Comparison of ENCODE assay signal across 19 cellular contexts in the genomic region with DNA sequence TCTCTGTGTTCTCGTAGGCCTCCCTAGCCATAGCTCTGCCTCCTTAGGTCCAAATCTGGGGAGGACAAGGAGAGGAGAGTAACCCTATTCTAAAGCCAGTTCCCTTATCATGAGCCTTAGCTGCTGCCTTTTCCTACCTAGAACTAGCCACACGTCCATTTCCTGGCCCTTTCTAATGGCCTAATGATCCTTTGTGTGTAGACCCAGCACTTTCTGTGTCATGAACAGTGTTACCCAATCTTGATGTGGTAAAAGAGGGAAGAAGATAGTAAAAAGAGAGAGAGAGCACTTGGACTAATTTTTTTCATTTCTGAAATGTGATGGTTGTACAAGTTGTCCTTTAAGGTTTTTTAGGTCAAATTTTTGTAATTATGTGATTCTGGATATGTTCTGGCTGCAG. TPM values are rescaled to one million over a fixed set of nuclear protein-coding genes. Genes with fewer than 3 reads are reported as not detected.
A peak's percentile ranks its signal among the peaks of the same experiment; 100 is the strongest.
DNase-seq lines count a peak whose midpoint lies in the region; ATAC-seq and TF ChIP-seq lines count a peak whose summit lies in the region.
"Had no signal": no experiment of that assay in that cellular context is flagged by ENCODE, and none has a peak within 500 bp of the region (broad histone marks: within the 10 kb centered on the region; RNA-seq: fewer than 3 reads in every experiment).

No MANE protein-coding gene starts in this region.

- 77 to 84% methylated on average over 2 of the region's 2 CpGs for WGBS in esophagus squamous epithelium, 2 donors
- 70 to 81% (median 77%) methylated on average over 2 of the region's 2 CpGs for WGBS in stomach, 5 donors

- POLR2A ChIA-PET in Panc1 (lab: Charles Lee), result interaction anchor here (0.7 kb wide), 1 partner anchor 259 kb away, joined by 3 read pairs; the partner anchor contains the start of gene TOP2A

- H3K9me3 ChIP-seq in Panc1 (ENCODE audit: control insufficient read depth, insufficient read depth, low read depth, low read length) (no peaks in the 10 kb centered on the region), esophagus squamous epithelium (no peaks in the 10 kb centered on the region), stomach (no peaks in the 10 kb centered on the region)
- H3K9me3 ChIP-seq: HAP-1 had no signal

- peaks cover 2% of the 10 kb centered on the region for H3K4me1 Mint-ChIP-seq in activated naive CD4-positive, alpha-beta T cell treated with anti-CD3 and anti-CD28 coated beads, Interleukin-2, amount 10 ng/mL, durations not matched to agents 7 days and 5 days
- H3K4me1 Mint-ChIP-seq in Calu3 (ENCODE audit: low read depth, unreplicated experiment), result no peaks in the 10 kb centered on the region

- H3K27me3 ChIP-seq in Panc1 (ENCODE audit: control insufficient read depth, insufficient read depth, low read length) (no peaks in the 10 kb centered on the region), esophagus squamous epithelium (no peaks in the 10 kb centered on the region), stomach (no peaks in the 10 kb centered on the region)

- in situ Hi-C loops in Panc1 (cut with HindIII; ENCODE audit: low pct_unique_long_range_greater_than_20kb, low sequenced_read_pairs), result no loop called here

- TF ChIP-seq CTCF in Panc1 (IDR thresholded peaks at IDR 0.05), result no peak
- TF ChIP-seq CTCF in esophagus squamous epithelium (IDR thresholded peaks at IDR 0.05), result no peak
- TF ChIP-seq CTCF in stomach (IDR thresholded peaks at IDR 0.05), result no peak
- no peak for TF ChIP-seq CTCF in Calu3 (IDR thresholded peaks at IDR 0.05; ENCODE audit: unreplicated experiment)

- H3K4me1 ChIP-seq in Panc1 (ENCODE audit: control insufficient read depth, insufficient read depth, low read length) (no peaks in the 10 kb centered on the region), esophagus squamous epithelium (peaks cover 0 to 14% (median 7%) of the 10 kb centered on the region in 3 donors), stomach (peaks cover 0 to 36% (median 17%) of the 10 kb centered on the region in 4 donors)
- H3K4me1 ChIP-seq: HAP-1 had no signal

- H3K27ac ChIP-seq in Panc1 (ENCODE audit: low read length), result no peak overlapping the region
- H3K27ac ChIP-seq in esophagus squamous epithelium, result peak overlapping the region in 3 of 4 donors; percentile 27 to 50 (median 40)
- peak overlapping the region in 4 of 5 donors; percentile 2 to 44 (median 34) for H3K27ac ChIP-seq in stomach

- intact Hi-C loops in Panc1 (cut with micrococcal nuclease; ENCODE audit: unreplicated experiment) (no loop called here), esophagus squamous epithelium (cut with DNase I) (no loop called here), stomach (cut with DNase I; ENCODE audit: low total_unique reads) (loop anchor here (10.0 kb wide), 1 partner anchor 124 kb away; no protein-coding TSS in a partner anchor), Calu3 (cut with micrococcal nuclease; ENCODE audit: unreplicated experiment) (no loop called here)

- peaks cover under 1 to 35% of the 10 kb centered on the region in 2 donors for H3K36me3 Mint-ChIP-seq in activated naive CD4-positive, alpha-beta T cell treated with anti-CD3 and anti-CD28 coated beads, Interleukin-2, amount 50 U/mL, for 72 hours
- peaks cover 32% of the 10 kb centered on the region for H3K36me3 Mint-ChIP-seq in activated naive CD4-positive, alpha-beta T cell treated with anti-CD3 and anti-CD28 coated beads, Interleukin-2, amount 10 ng/mL, durations not matched to agents 7 days and 5 days
- H3K36me3 Mint-ChIP-seq in Calu3 (ENCODE audit: insufficient read depth, unreplicated experiment), result peaks cover 71% of the 10 kb centered on the region

- ATAC-seq in activated naive CD4-positive, alpha-beta T cell treated with anti-CD3 and anti-CD28 coated beads, Interleukin-2, amount 50 U/mL, for 72 hours, result no peak
- no peak for ATAC-seq in Panc1
- no peak for ATAC-seq in GM21528 (IDR thresholded peaks at IDR 0.05; ENCODE audit: low FRiP score, unreplicated experiment)
- ATAC-seq: stimulated activated naive CD8-positive, alpha-beta T cell treated with anti-CD3 and anti-CD28 coated beads, Interleukin-15, Interleukin-2, amounts not matched to agents 100 U/mL and 50 U/mL, for 24 hours had no signal

- H3K36me3 ChIP-seq in Panc1 (ENCODE audit: control insufficient read depth, insufficient read depth, low read length), result peaks cover 13% of the 10 kb centered on the region
- peaks cover 15 to 85% (median 20%) of the 10 kb centered on the region in 3 donors for H3K36me3 ChIP-seq in esophagus squamous epithelium
- H3K36me3 ChIP-seq in stomach, result peaks cover 32 to 75% (median 72%) of the 10 kb centered on the region in 4 donors

- peak overlapping the region; percentile 35 to 67 for H3K27ac Mint-ChIP-seq in activated naive CD4-positive, alpha-beta T cell treated with anti-CD3 and anti-CD28 coated beads, Interleukin-2, amount 50 U/mL, for 72 hours
- no peak overlapping the region for H3K27ac Mint-ChIP-seq in activated naive CD4-positive, alpha-beta T cell treated with anti-CD3 and anti-CD28 coated beads, Interleukin-2, amount 10 ng/mL, durations not matched to agents 7 days and 5 days
- no peak overlapping the region for H3K27ac Mint-ChIP-seq in Calu3 (ENCODE audit: unreplicated experiment)

- no peak for TF ChIP-seq EP300 in stomach (IDR thresholded peaks at IDR 0.05)

- DNase-seq in activated naive CD4-positive, alpha-beta T cell treated with anti-CD3 and anti-CD28 coated beads, Interleukin-2, amount 50 U/mL, for 72 hours (ENCODE audit: low spot score in 2 of 2), result no peak
- no peak for DNase-seq in activated naive CD4-positive, alpha-beta T cell treated with anti-CD3 and anti-CD28 coated beads, Interleukin-2, amount 10 ng/mL, durations not matched to agents 7 days and 5 days
- no peak for DNase-seq in Panc1 (ENCODE audit: low read depth, low spot score)
- no peak for DNase-seq in esophagus squamous epithelium (lab: John Stamatoyannopoulos, UW)
- DNase-seq in stomach, result no peak
- DNase-seq in NCI-H2196 (lab: John Stamatoyannopoulos, UW; ENCODE audit: unreplicated experiment), result no peak
- no peak for DNase-seq in Calu3
- DNase-seq: activated CD4-positive, alpha-beta T cell treated with anti-CD3 and anti-CD28 coated beads for 1 hour; DMS53; effector CD4-positive, alpha-beta T cell; KG1; NCI-H187; NCI-H510A treated with DMSO at 0.1 percent for 48 hours; nucleus accumbens; RPMI8226; stimulated activated naive CD8-positive, alpha-beta T cell treated with anti-CD3 and anti-CD28 coated beads, Interleukin-15, Interleukin-2, amounts not matched to agents 100 U/mL and 50 U/mL, for 24 hours; T-helper 2 cell had no signal

- TF ChIP-seq POLR2A in esophagus squamous epithelium (IDR thresholded peaks at IDR 0.05) (no peak), stomach (IDR thresholded peaks at IDR 0.05) (no peak)

- BruUV-seq in Panc1 (replicated peaks; lab: Mats Ljungman, UMichigan), result TSS peak; percentile 17
- BruUV-seq in Calu3 (replicated peaks; lab: Mats Ljungman, UMichigan), result no TSS peak

- H3K27me3 Mint-ChIP-seq in activated naive CD4-positive, alpha-beta T cell treated with anti-CD3 and anti-CD28 coated beads, Interleukin-2, amount 10 ng/mL, durations not matched to agents 7 days and 5 days, result no peaks in the 10 kb centered on the region
- H3K27me3 Mint-ChIP-seq in Calu3 (ENCODE audit: unreplicated experiment), result no peaks in the 10 kb centered on the region

- H3K9me3 Mint-ChIP-seq in activated naive CD4-positive, alpha-beta T cell treated with anti-CD3 and anti-CD28 coated beads, Interleukin-2, amount 50 U/mL, for 72 hours, result no peaks in the 10 kb centered on the region
- H3K9me3 Mint-ChIP-seq in activated naive CD4-positive, alpha-beta T cell treated with anti-CD3 and anti-CD28 coated beads, Interleukin-2, amount 10 ng/mL, durations not matched to agents 7 days and 5 days, result no peaks in the 10 kb centered on the region
- H3K9me3 Mint-ChIP-seq in Calu3 (ENCODE audit: low read depth, unreplicated experiment), result no peaks in the 10 kb centered on the region

- no peak overlapping the region for H3K4me3 Mint-ChIP-seq in activated naive CD4-positive, alpha-beta T cell treated with anti-CD3 and anti-CD28 coated beads, Interleukin-2, amount 10 ng/mL, durations not matched to agents 7 days and 5 days
- no peak overlapping the region for H3K4me3 Mint-ChIP-seq in Calu3 (ENCODE audit: low read depth, unreplicated experiment)

- CTCF ChIA-PET in activated naive CD4-positive, alpha-beta T cell treated with anti-CD3 and anti-CD28 coated beads, Interleukin-2, amount 10 ng/mL, durations not matched to agents 7 days and 5 days (lab: Charles Lee), result interaction anchor here (0.8 to 2.2 kb wide), 4 partner anchors 9 to 133 kb away, joined by 4 to 11 read pairs (median 6); no protein-coding TSS in a partner anchor
- CTCF ChIA-PET in Panc1 (lab: Charles Lee) (no interaction called here), Calu3 (lab: Charles Lee) (interaction anchor here (0.6 to 9.1 kb wide), 15 partner anchors 8 to 1962 kb away, joined by 3 to 86 read pairs (median 4); partner anchors contain the start of genes CASC3 and NR1D1)

- H3K4me3 ChIP-seq in Panc1 (ENCODE audit: low read depth in 2 of 2, low read length in 2 of 2) (no peak overlapping the region), esophagus squamous epithelium (no peak overlapping the region), stomach (no peak overlapping the region)
- H3K4me3 ChIP-seq: HAP-1 had no signal

RNA-seq across cellular contexts. Expression of gene CASC3, which starts 18.1 kb away (rescaled TPM):
- total RNA-seq in activated naive CD4-positive, alpha-beta T cell treated with anti-CD3 and anti-CD28 coated beads, Interleukin-2, amount 50 U/mL, for 72 hours, result 100 to 1,000 TPM; 104 to 212 TPM
- total RNA-seq in Panc1 (2021; ENCODE audit: unreplicated experiment), result 97.4 TPM
- 52.3 TPM for polyA plus RNA-seq in Panc1 (2012; ENCODE audit: insufficient read length)
- total RNA-seq in esophagus squamous epithelium, result 10 to 100 TPM; 23.7 to 62.6 (median 27.8) TPM
- total RNA-seq in stomach, result 100 to 1,000 TPM in 2 of 5 donors, 10 to 100 TPM in 3; 41.9 to 198 (median 85.5) TPM
- polyA plus RNA-seq in stomach, result 10 to 100 TPM; 27.6 to 42.2 (median 37.0) TPM
- 541 and 621 TPM in 2 replicates for total RNA-seq in Calu3 (2022)

RNA-seq across cellular contexts. Expression of gene RAPGEFL1, which starts 18.8 kb away (rescaled TPM):
- total RNA-seq in activated naive CD4-positive, alpha-beta T cell treated with anti-CD3 and anti-CD28 coated beads, Interleukin-2, amount 50 U/mL, for 72 hours, result 1 to 10 TPM; 5.3 to 7.1 TPM
- total RNA-seq in Panc1 (2021; ENCODE audit: unreplicated experiment) (6.5 TPM), esophagus squamous epithelium (100 to 1,000 TPM in 3 of 4 donors, 10 to 100 TPM in 1; 70.1 to 182 (median 144) TPM), stomach (100 to 1,000 TPM in 1 of 5 donors, 10 to 100 TPM in 3, 1 to 10 TPM in 1; 8.5 to 294 (median 29.0) TPM), Calu3 (2022) (57.9 and 86.3 TPM in 2 replicates)
- 3.3 TPM for polyA plus RNA-seq in Panc1 (2012; ENCODE audit: insufficient read length)
- 10 to 100 TPM in 2 of 3 donors, 1 to 10 TPM in 1; 5.2 to 76.8 (median 15.4) TPM for polyA plus RNA-seq in stomach

RNA-seq across cellular contexts. Expression of gene MSL1, which starts 36.7 kb away (rescaled TPM):
- 100 to 1,000 TPM in 1 of 2 donors, 10 to 100 TPM in 1; 83.4 to 140 TPM for total RNA-seq in activated naive CD4-positive, alpha-beta T cell treated with anti-CD3 and anti-CD28 coated beads, Interleukin-2, amount 50 U/mL, for 72 hours
- 96.3 TPM for total RNA-seq in Panc1 (2021; ENCODE audit: unreplicated experiment)
- polyA plus RNA-seq in Panc1 (2012; ENCODE audit: insufficient read length), result 48.8 TPM
- total RNA-seq in esophagus squamous epithelium, result 10 to 100 TPM; 41.5 to 59.9 (median 51.5) TPM
- total RNA-seq in stomach, result 100 to 1,000 TPM in 2 of 5 donors, 10 to 100 TPM in 3; 47.1 to 322 (median 90.1) TPM
- polyA plus RNA-seq in stomach, result 10 to 100 TPM; 29.3 to 63.8 (median 32.7) TPM
- total RNA-seq in Calu3 (2022), result 505 and 524 TPM in 2 replicates

RNA-seq across cellular contexts. Expression of gene NR1D1, which starts 58.0 kb away (rescaled TPM):
- 10 to 100 TPM in 1 of 2 donors, 1 to 10 TPM in 1; 4.8 to 26.7 TPM for total RNA-seq in activated naive CD4-positive, alpha-beta T cell treated with anti-CD3 and anti-CD28 coated beads, Interleukin-2, amount 50 U/mL, for 72 hours
- 8.8 TPM for total RNA-seq in Panc1 (2021; ENCODE audit: unreplicated experiment)
- 8.6 TPM for polyA plus RNA-seq in Panc1 (2012; ENCODE audit: insufficient read length)
- 10 to 100 TPM in 1 of 4 donors, 1 to 10 TPM in 3; 3.8 to 16.4 (median 5.4) TPM for total RNA-seq in esophagus squamous epithelium
- total RNA-seq in stomach, result 10 to 100 TPM in 2 of 5 donors, 1 to 10 TPM in 3; 2.8 to 14.9 (median 9.0) TPM
- 10 to 100 TPM in 1 of 3 donors, 1 to 10 TPM in 2; 5.5 to 20.5 (median 9.6) TPM for polyA plus RNA-seq in stomach
- 35.0 and 36.4 TPM in 2 replicates for total RNA-seq in Calu3 (2022)

Comparison
In these comparisons a context has a peak if more than half of its experiments do, and no peak if none do; other contexts are left out.
1. H3K27ac Mint-ChIP-seq: peak in activated naive CD4-positive, alpha-beta T cell treated with anti-CD3 and anti-CD28 coated beads, Interleukin-2, amount 50 U/mL, for 72 hours (2 of 2); none in activated naive CD4-positive, alpha-beta T cell treated with anti-CD3 and anti-CD28 coated beads, Interleukin-2, amount 10 ng/mL, durations not matched to agents 7 days and 5 days (single experiment) and Calu3 (single experiment).